Comparison of ENCODE assay signal across 9 cellular contexts in the genomic region with DNA sequence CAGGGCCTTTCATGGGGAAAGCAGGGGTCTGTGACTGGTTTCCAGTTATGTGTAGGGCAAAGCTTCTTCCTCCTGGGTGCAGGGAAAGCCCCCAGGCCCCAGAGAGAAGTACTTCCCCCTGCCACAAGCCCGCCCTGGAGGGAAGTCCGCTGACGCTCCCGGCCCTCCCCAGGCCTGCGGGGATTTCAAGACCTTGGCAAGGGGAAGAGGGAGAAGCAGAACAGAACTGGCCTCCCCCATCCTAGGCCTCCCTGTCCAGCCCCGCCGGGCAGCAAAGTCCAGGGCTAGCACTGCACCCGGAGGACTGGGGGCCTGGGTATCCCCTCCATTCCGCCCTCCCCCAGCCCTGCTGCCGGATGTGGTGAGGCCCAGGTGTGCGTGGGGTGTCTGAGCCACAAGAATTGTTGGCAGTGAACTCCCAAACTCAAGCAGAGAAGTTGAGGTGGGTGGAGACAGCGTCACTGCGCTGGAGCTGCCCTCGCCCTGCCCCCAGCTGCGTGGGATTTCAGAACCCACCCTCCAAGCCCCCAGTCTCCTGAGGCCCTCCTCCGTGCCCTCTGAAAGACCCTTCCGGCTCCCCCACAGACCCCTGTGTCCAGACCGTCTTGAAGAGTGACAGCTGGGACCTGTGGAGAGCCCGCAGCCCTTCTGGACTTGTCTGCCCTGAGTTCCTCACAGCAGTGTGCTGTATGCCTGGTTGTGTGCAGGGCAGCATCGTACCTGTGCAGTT. TPM values are rescaled to one million over a fixed set of nuclear protein-coding genes. Genes with fewer than 3 reads are reported as not detected.
DNase-seq lines count a peak whose midpoint lies in the region; ATAC-seq, FAIRE-seq and TF ChIP-seq lines count a peak whose summit lies in the region.
"Had no signal": no experiment of that assay in that cellular context is flagged by ENCODE, and none has a peak within 500 bp of the region (broad histone marks: within the 10 kb centered on the region; RNA-seq: fewer than 3 reads in every experiment).

No MANE protein-coding gene starts in this region.

- DNase-seq in T-helper 2 cell (peak; percentile 68 to 94 (median 85)), astrocyte (ENCODE audit: low read depth) (peak; percentile 71), H54 (ENCODE audit: insufficient read length, low spot score) (no peak), D341Med (ENCODE audit: low spot score) (no peak)
- DNase-seq in stimulated activated naive CD8-positive, alpha-beta T cell treated with anti-CD3 and anti-CD28 coated beads, Interleukin-15, amount 100 ng/mL, for 72 hours = peak; percentile 93 to 96

- peaks cover 42% of the 10 kb centered on the region for H3K27me3 Mint-ChIP-seq in astrocyte (ENCODE audit: low read depth, unreplicated experiment)
- H3K27me3 Mint-ChIP-seq in stimulated activated naive CD8-positive, alpha-beta T cell treated with anti-CD3 and anti-CD28 coated beads, Interleukin-15, amount 100 ng/mL, for 72 hours = no peaks in the 10 kb centered on the region

- peak overlapping the region; percentile 88 for H3K4me2 ChIP-seq in astrocyte (ENCODE audit: low read length)

- FAIRE-seq in astrocyte (lab: Jason Lieb, UNC) (no peak), H54 (lab: Jason Lieb, UNC) (no peak)

- no peaks in the 10 kb centered on the region for H3K36me3 Mint-ChIP-seq in astrocyte (ENCODE audit: low read depth, unreplicated experiment)

- no peak overlapping the region for H2AFZ ChIP-seq in astrocyte (ENCODE audit: low read depth, low read length)

- H3K9ac ChIP-seq in astrocyte (ENCODE audit: low read length) (peak overlapping the region; percentile 20), mucosa of rectum (ENCODE audit: low read depth in 1 of 2, low read length in 2 of 2) (peak overlapping the region in 1 of 2 donors; percentile 49)

- no peak overlapping the region for H3K27ac Mint-ChIP-seq in astrocyte (ENCODE audit: unreplicated experiment)
- peak overlapping the region; percentile 95 for H3K27ac Mint-ChIP-seq in stimulated activated naive CD8-positive, alpha-beta T cell treated with anti-CD3 and anti-CD28 coated beads, Interleukin-15, amount 100 ng/mL, for 72 hours

- no peak for TF ChIP-seq POLR2A in H54 (IDR thresholded peaks at IDR 0.05; ENCODE audit: low read depth, low read length)

- no peaks in the 10 kb centered on the region for H3K9me3 Mint-ChIP-seq in astrocyte (ENCODE audit: unreplicated experiment)
- no peaks in the 10 kb centered on the region for H3K9me3 Mint-ChIP-seq in stimulated activated naive CD8-positive, alpha-beta T cell treated with anti-CD3 and anti-CD28 coated beads, Interleukin-15, amount 100 ng/mL, for 72 hours

- H3K27ac ChIP-seq in astrocyte (ENCODE audit: low read depth, low read length) = peak overlapping the region; percentile 41
- peak overlapping the region; percentile 65 to 68 for H3K27ac ChIP-seq in mucosa of rectum (ENCODE audit: low read depth in 2 of 2, low read length in 2 of 2)

- H3K4me1 Mint-ChIP-seq in astrocyte (ENCODE audit: low read depth, unreplicated experiment) = peaks cover 4% of the 10 kb centered on the region
- H3K4me1 Mint-ChIP-seq in stimulated activated naive CD8-positive, alpha-beta T cell treated with anti-CD3 and anti-CD28 coated beads, Interleukin-15, amount 100 ng/mL, for 72 hours = peaks cover 76% of the 10 kb centered on the region

- no peak overlapping the region for H3K4me3 Mint-ChIP-seq in astrocyte (ENCODE audit: unreplicated experiment)
- H3K4me3 Mint-ChIP-seq in stimulated activated naive CD8-positive, alpha-beta T cell treated with anti-CD3 and anti-CD28 coated beads, Interleukin-15, amount 100 ng/mL, for 72 hours = peak overlapping the region; percentile 86 to 94

- peaks cover 13% of the 10 kb centered on the region for H4K20me1 ChIP-seq in astrocyte (ENCODE audit: insufficient read depth, low read length)

- H3K36me3 ChIP-seq in astrocyte (ENCODE audit: insufficient read depth, low read length) (no peaks in the 10 kb centered on the region), mucosa of rectum (ENCODE audit: control insufficient read depth in 2 of 2, insufficient read depth in 2 of 2, low read length in 2 of 2) (no peaks in the 10 kb centered on the region)

- H3K4me3 ChIP-seq in astrocyte (ENCODE audit: insufficient read depth, low read depth, low read length) (no peak overlapping the region), mucosa of rectum (ENCODE audit: low read length in 2 of 2) (peak overlapping the region in 1 of 2 donors; percentile 34)

- ATAC-seq in GM18870 (IDR thresholded peaks at IDR 0.05; ENCODE audit: unreplicated experiment) = peak; percentile 29
- ATAC-seq in HG03066 (IDR thresholded peaks at IDR 0.05; ENCODE audit: low read depth, unreplicated experiment) = peak; percentile 32
- ATAC-seq in stimulated activated naive CD8-positive, alpha-beta T cell treated with anti-CD3 and anti-CD28 coated beads, Interleukin-15, amount 100 ng/mL, for 72 hours = peak; percentile 54

- no peaks in the 10 kb centered on the region for H3K27me3 ChIP-seq in astrocyte (ENCODE audit: insufficient read depth, low read length)
- no peaks in the 10 kb centered on the region for H3K27me3 ChIP-seq in mucosa of rectum (ENCODE audit: control insufficient read depth in 2 of 2, insufficient read depth in 2 of 2, low read length in 2 of 2)

- H3K4me1 ChIP-seq in astrocyte (ENCODE audit: insufficient read depth, low read length) = peaks cover 43% of the 10 kb centered on the region
- peaks cover 26 to 29% of the 10 kb centered on the region in 2 donors for H3K4me1 ChIP-seq in mucosa of rectum (ENCODE audit: control insufficient read depth in 2 of 2, insufficient read depth in 2 of 2, low read length in 2 of 2)

- no peaks in the 10 kb centered on the region for H3K9me3 ChIP-seq in astrocyte (ENCODE audit: insufficient read depth, low read depth, low read length)
- no peaks in the 10 kb centered on the region for H3K9me3 ChIP-seq in mucosa of rectum (ENCODE audit: control insufficient read depth in 2 of 2, low read length in 2 of 2)

- no peak for TF ChIP-seq CTCF in astrocyte (IDR thresholded peaks at IDR 0.05; ENCODE audit: insufficient read depth, low read depth, low read length)

- H3K79me2 ChIP-seq in astrocyte (ENCODE audit: insufficient read depth, low read length) = no peaks in the 10 kb centered on the region

RNA-seq across cellular contexts. Expression of a gene that starts 1.1 kb away (rescaled TPM):
- 0.84 and 0.95 TPM in 2 replicates for total RNA-seq in astrocyte

RNA-seq across cellular contexts. Expression of a gene that starts 8.0 kb away (rescaled TPM):
- total RNA-seq in astrocyte = not detected in 2 replicates
- total RNA-seq: T-helper 2 cell treated with Interferon-gamma antibody and Interleukin-4, amounts not matched to agents 100 ng/mL and 5 ng/mL, for 36 hours had no signal

RNA-seq across cellular contexts. Expression of a gene that starts 29.9 kb away (rescaled TPM):
- total RNA-seq in astrocyte = not detected in 2 replicates

Comparison
In these comparisons a context has a peak if more than half of its experiments do, and no peak if none do; other contexts are left out.
1. DNase-seq: peak in T-helper 2 cell (5 of 5), astrocyte (single experiment) and stimulated activated naive CD8-positive, alpha-beta T cell treated with anti-CD3 and anti-CD28 coated beads, Interleukin-15, amount 100 ng/mL, for 72 hours (2 of 2); none in H54 (single experiment) and D341Med (single experiment).
2. Peak in every context shown above with its lines, with median percentiles within 50 percentile points of each other: ATAC-seq.